Comparison of ENCODE assay signal across 19 cellular contexts in genomic region chr5:20610650-20611049, GRCh38.
DNase-seq lines count a peak whose midpoint lies in the region; ATAC-seq and TF ChIP-seq lines count a peak whose summit lies in the region.
"Had no signal": no experiment of that assay in that cellular context is flagged by ENCODE, and none has a peak within 500 bp of the region (broad histone marks: within the 10 kb centered on the region; RNA-seq: fewer than 3 reads in every experiment).

No MANE protein-coding gene starts in this region.

- peak overlapping the region; percentile 5 for H2AFZ ChIP-seq in mammary epithelial cell (ENCODE audit: low read depth, low read length)
- H2AFZ ChIP-seq: PC-9 had no signal

- H3K36me3 ChIP-seq in mammary epithelial cell (ENCODE audit: insufficient read depth, low read length): no peaks in the 10 kb centered on the region

- H3K79me2 ChIP-seq in mammary epithelial cell (ENCODE audit: insufficient read depth, low read length): no peaks in the 10 kb centered on the region

- H3K4me3 Mint-ChIP-seq in MCF 10A (ENCODE audit: unreplicated experiment): no peak overlapping the region
- H3K4me3 Mint-ChIP-seq: H9 had no signal

- intact Hi-C loops in mammary epithelial cell (cut with micrococcal nuclease) (no loop called here), MCF 10A (cut with micrococcal nuclease) (no loop called here)

- no peaks in the 10 kb centered on the region for H3K36me3 Mint-ChIP-seq in MCF 10A (ENCODE audit: insufficient read depth, unreplicated experiment)

- POLR2A ChIA-PET in MCF 10A (lab: Yijun Ruan, JAX): no interaction called here

- no peaks in the 10 kb centered on the region for H3K4me1 Mint-ChIP-seq in MCF 10A (ENCODE audit: insufficient read depth, unreplicated experiment)

- dilution Hi-C loops in mammary epithelial cell (cut with HindIII; ENCODE audit: low sequenced_read_pairs): no loop called here

- no peak for ATAC-seq in GM18498 (IDR thresholded peaks at IDR 0.05; ENCODE audit: unreplicated experiment)
- ATAC-seq: A549 had no signal

- H3K4me2 ChIP-seq in mammary epithelial cell (ENCODE audit: insufficient read depth, low read depth, low read length): no peak overlapping the region
- H3K4me2 ChIP-seq: A549, PC-9 had no signal

- 61% methylated on average over 4 of the region's 4 CpGs for WGBS in mammary epithelial cell (ENCODE audit: low coverage, missing lambda C conversion rate)

- no peak overlapping the region for H3K27ac Mint-ChIP-seq in MCF 10A (ENCODE audit: low read depth, unreplicated experiment)
- H3K27ac Mint-ChIP-seq: H9 had no signal

- H3K27me3 Mint-ChIP-seq in MCF 10A (ENCODE audit: insufficient read depth, unreplicated experiment): no peaks in the 10 kb centered on the region

- TF ChIP-seq CTCF in mammary epithelial cell (conservative IDR thresholded peaks at IDR 0.05 in 1 of 2, IDR thresholded peaks at IDR 0.05 in 1 of 2; ENCODE audit: extremely low read depth in 1 of 2, insufficient read depth in 1 of 2, low read depth in 1 of 2, low read length in 2 of 2) (no peak), MCF 10A (IDR thresholded peaks at IDR 0.05; ENCODE audit: unreplicated experiment) (no peak)

- H3K9me3 Mint-ChIP-seq in MCF 10A (ENCODE audit: unreplicated experiment): no peaks in the 10 kb centered on the region

- no peaks in the 10 kb centered on the region for H3K4me1 ChIP-seq in mammary epithelial cell (ENCODE audit: insufficient read depth, low read length)
- H3K4me1 ChIP-seq: A549 had no signal

- DNase-seq in mammary epithelial cell (no peak), MCF 10A (ENCODE audit: unreplicated experiment) (no peak), NCI-H2227 (lab: John Stamatoyannopoulos, UW; ENCODE audit: unreplicated experiment) (peak; percentile 55), SHP77 (lab: John Stamatoyannopoulos, UW) (peak; percentile 70 to 80), medulla oblongata (ENCODE audit: extremely low spot score) (no peak)
- DNase-seq in stimulated activated CD4-positive, alpha-beta T cell treated with anti-CD3 and anti-CD28 coated beads, Interleukin-12 subunit alpha, Interleukin-12 subunit beta, amount 100 ng/mL, for 4 hours: no peak
- DNase-seq: C1 segment of cervical spinal cord, EL, H9, Karpas-422, MM.1S, NCI-H1092 treated with DMSO at 0.1 percent for 48 hours, NCI-H2029, NCI-H526, PC-9, T-helper 9 cell had no signal

- CTCF ChIA-PET in mammary epithelial cell (lab: Charles Lee; ENCODE audit: low non-redundant PET) (no interaction called here), MCF 10A (lab: Yijun Ruan, JAX) (no interaction called here)

- BruUV-seq in mammary epithelial cell (replicated peaks; lab: Mats Ljungman, UMichigan) (no TSS peak), MCF 10A (replicated peaks; lab: Mats Ljungman, UMichigan) (no TSS peak)

- H3K27me3 ChIP-seq in mammary epithelial cell (ENCODE audit: insufficient read depth, low read length): no peaks in the 10 kb centered on the region

- H3K9me3 ChIP-seq in mammary epithelial cell (replicated peaks; ENCODE audit: insufficient read depth, low read length): peaks cover 3% of the 10 kb centered on the region
- H3K9me3 ChIP-seq: A549 had no signal

- H4K20me1 ChIP-seq in mammary epithelial cell (ENCODE audit: insufficient read depth, low read length): no peaks in the 10 kb centered on the region

- no peak overlapping the region for H3K9ac ChIP-seq in mammary epithelial cell (ENCODE audit: insufficient read depth, low read length)

- in situ Hi-C loops in mammary epithelial cell (cut with MboI; ENCODE audit: low sequenced_read_pairs in 2 of 2): no loop called here

- no peak overlapping the region for H3K27ac ChIP-seq in mammary epithelial cell (ENCODE audit: insufficient read depth, low read depth, low read length)
- H3K27ac ChIP-seq: A549, PC-9, SK-N-MC had no signal

- H3K4me3 ChIP-seq in mammary epithelial cell (replicated peaks in 1 of 3; ENCODE audit: insufficient read depth in 1 of 3, low read depth in 2 of 3, low read length in 3 of 3): no peak overlapping the region
- H3K4me3 ChIP-seq: A549, PC-9, SK-N-MC had no signal

Comparison
In these comparisons a context has a peak if more than half of its experiments do, and no peak if none do; other contexts are left out.
1. DNase-seq: peak in NCI-H2227 (single experiment) and SHP77 (2 of 2); none in mammary epithelial cell (single experiment), MCF 10A (single experiment), medulla oblongata (single experiment) and stimulated activated CD4-positive, alpha-beta T cell treated with anti-CD3 and anti-CD28 coated beads, Interleukin-12 subunit alpha, Interleukin-12 subunit beta, amount 100 ng/mL, for 4 hours (single experiment).